8 cellular contexts compared by ENCODE assay signal in genomic region chr12:60494249-60494648, GRCh38.
A peak's percentile ranks its signal among the peaks of the same experiment; 100 is the strongest.
DNase-seq lines count a peak whose midpoint lies in the region; ATAC-seq, FAIRE-seq and TF ChIP-seq lines count a peak whose summit lies in the region.

No MANE protein-coding gene starts in this region.

- no peak overlapping the region for H3K27ac ChIP-seq in 22Rv1
- no peak overlapping the region for H3K27ac ChIP-seq in endothelial cell of umbilical vein (ENCODE audit: insufficient read depth, low read depth, low read length)
- no peak overlapping the region for H3K27ac ChIP-seq in small intestine (ENCODE audit: low read depth in 1 of 2, low read length in 1 of 2)

- no peak overlapping the region for H3K4me3 Mint-ChIP-seq in stimulated activated memory B cell treated with anti-CD40 and anti-IgM and Interleukin-4, amounts not matched to agents 10 μg/mL and 1 μg/mL and 100 μg/mL, for 72 hours

- no peaks in the 10 kb centered on the region for H4K20me1 ChIP-seq in endothelial cell of umbilical vein (replicated peaks; ENCODE audit: control insufficient read depth, extremely low read depth, insufficient read depth, low read length)

- DNase-seq in NCI-H345 treated with DMSO at 0.1 percent for 48 hours (lab: John Stamatoyannopoulos, UW; ENCODE audit: unreplicated experiment) (peak; percentile 3), endothelial cell of umbilical vein (ENCODE audit: low read depth, low spot score) (peak; percentile 66), small intestine (peak; percentile 10)

- H3K27me3 ChIP-seq in endothelial cell of umbilical vein (ENCODE audit: control insufficient read depth in 2 of 2, insufficient read depth in 2 of 2, low read length in 2 of 2) (no peaks in the 10 kb centered on the region), small intestine (ENCODE audit: control insufficient read depth in 2 of 2, insufficient read depth in 2 of 2, low read length in 2 of 2) (no peaks in the 10 kb centered on the region)

- no peaks in the 10 kb centered on the region for H3K79me2 ChIP-seq in endothelial cell of umbilical vein (ENCODE audit: control insufficient read depth, insufficient read depth, low read length)

- no peaks in the 10 kb centered on the region for H3K27me3 Mint-ChIP-seq in stimulated activated memory B cell treated with anti-CD40 and anti-IgM and Interleukin-4, amounts not matched to agents 10 μg/mL and 1 μg/mL and 100 μg/mL, for 72 hours

- 19 to 37% (median 19%) methylated on average over 2 of the region's 2 CpGs for WGBS in small intestine, 3 donors

- FAIRE-seq in endothelial cell of umbilical vein (lab: Jason Lieb, UNC): peak; percentile 73
- FAIRE-seq in small intestine (lab: Jason Lieb, UNC): no peak

- peaks cover 6% of the 10 kb centered on the region for H3K9me3 Mint-ChIP-seq in stimulated activated memory B cell treated with anti-CD40 and anti-IgM and Interleukin-4, amounts not matched to agents 10 μg/mL and 1 μg/mL and 100 μg/mL, for 72 hours

- H3K4me1 ChIP-seq in endothelial cell of umbilical vein (ENCODE audit: control insufficient read depth, extremely low read depth, insufficient read depth, low read length) (peaks cover 2% of the 10 kb centered on the region), small intestine (ENCODE audit: control insufficient read depth in 2 of 2, insufficient read depth in 1 of 2, low read depth in 1 of 2, low read length in 1 of 2) (no peaks in the 10 kb centered on the region)

- no peak overlapping the region for H3K4me2 ChIP-seq in endothelial cell of umbilical vein (ENCODE audit: insufficient read depth, low read length)

- ATAC-seq in stimulated activated memory B cell treated with anti-CD40 and anti-IgM and Interleukin-4, amounts not matched to agents 10 μg/mL and 1 μg/mL and 100 μg/mL, for 72 hours: no peak
- ATAC-seq in HG02840 (IDR thresholded peaks at IDR 0.05; ENCODE audit: low FRiP score, unreplicated experiment): no peak
- no peak for ATAC-seq in activated CD4-positive, CD25-positive, alpha-beta regulatory T cell treated with anti-CD3 and anti-CD28 coated beads, Interleukin-2, amount 50 U/mL, for 24 hours

- no peaks in the 10 kb centered on the region for H3K9me1 ChIP-seq in endothelial cell of umbilical vein (replicated peaks; ENCODE audit: control insufficient read depth, extremely low read depth, insufficient read depth, low read length)

- CTCF ChIA-PET in endothelial cell of umbilical vein (lab: Charles Lee): interaction anchor here (0.6 to 2.0 kb wide), 38 partner anchors 12 to 1091 kb away, joined by 3 to 99 read pairs (median 4); partner anchors contain the start of gene SLC16A7

- no peaks in the 10 kb centered on the region for H3K4me1 Mint-ChIP-seq in stimulated activated memory B cell treated with anti-CD40 and anti-IgM and Interleukin-4, amounts not matched to agents 10 μg/mL and 1 μg/mL and 100 μg/mL, for 72 hours

- H3K36me3 ChIP-seq in endothelial cell of umbilical vein (ENCODE audit: control insufficient read depth in 2 of 2, extremely low read depth in 1 of 2, insufficient read depth in 2 of 2, low read length in 2 of 2) (no peaks in the 10 kb centered on the region), small intestine (ENCODE audit: control insufficient read depth in 2 of 2, insufficient read depth in 2 of 2, low read length in 2 of 2) (no peaks in the 10 kb centered on the region)

- TF ChIP-seq POLR2A in endothelial cell of umbilical vein (IDR thresholded peaks at IDR 0.05; ENCODE audit: low read depth, low read length): no peak

- H3K27ac Mint-ChIP-seq in stimulated activated memory B cell treated with anti-CD40 and anti-IgM and Interleukin-4, amounts not matched to agents 10 μg/mL and 1 μg/mL and 100 μg/mL, for 72 hours: no peak overlapping the region

- H3K9ac ChIP-seq in endothelial cell of umbilical vein (replicated peaks; ENCODE audit: extremely low read depth, insufficient read depth, low read length): no peak overlapping the region

- intact Hi-C loops in endothelial cell of umbilical vein (cut with micrococcal nuclease): loop anchor here (1.0 to 5.0 kb wide), 7 partner anchors 57 to 1698 kb away; partner anchors contain the start of gene SLC16A7

- H3K4me3 ChIP-seq in endothelial cell of umbilical vein (replicated peaks in 1 of 3; ENCODE audit: insufficient read depth in 1 of 3, low read depth in 1 of 3, low read length in 3 of 3) (no peak overlapping the region), small intestine (ENCODE audit: low read depth in 1 of 2, low read length in 2 of 2) (no peak overlapping the region)

- POLR2A ChIA-PET in endothelial cell of umbilical vein (lab: Charles Lee): no interaction called here

- no peaks in the 10 kb centered on the region for H3K9me3 ChIP-seq in endothelial cell of umbilical vein (replicated peaks; ENCODE audit: control insufficient read depth, insufficient read depth, low read length)
- no peaks in the 10 kb centered on the region for H3K9me3 ChIP-seq in small intestine (ENCODE audit: control insufficient read depth, low read depth)

- H2AFZ ChIP-seq in endothelial cell of umbilical vein (ENCODE audit: low read depth, low read length): peak overlapping the region; percentile 68

- BruUV-seq in endothelial cell of umbilical vein (replicated peaks; lab: Mats Ljungman, UMichigan): no TSS peak

- dilution Hi-C loops in endothelial cell of umbilical vein (cut with MboI; ENCODE audit: extremely low pct_ligation_motif_present, low sequenced_read_pairs): no loop called here

- no peaks in the 10 kb centered on the region for H3K36me3 Mint-ChIP-seq in stimulated activated memory B cell treated with anti-CD40 and anti-IgM and Interleukin-4, amounts not matched to agents 10 μg/mL and 1 μg/mL and 100 μg/mL, for 72 hours

- TF ChIP-seq CTCF in 22Rv1 (IDR thresholded peaks at IDR 0.05) (peak; percentile 84), GM12874 (IDR thresholded peaks at IDR 0.05; ENCODE audit: insufficient read depth, low read depth, low read length) (0 out of 2 replicates have a peak, but pooled peaks have one; percentile 18), endothelial cell of umbilical vein (IDR thresholded peaks at IDR 0.05; ENCODE audit: extremely low read depth in 1 of 2, insufficient read depth in 1 of 2, low read depth in 1 of 2, low read length in 2 of 2) (peak; percentile 34 to 54)

TF ChIP-seq in endothelial cell of umbilical vein, 7 proteins besides CTCF, POLR2A, EP300 and RAD21:
- TF ChIP-seq FOS (IDR thresholded peaks at IDR 0.05; ENCODE audit: borderline replicate concordance, insufficient read depth, low read length) (no peak), JUN (IDR thresholded peaks at IDR 0.05; ENCODE audit: borderline replicate concordance, insufficient read depth, insufficient read length, low read depth) (no peak), POLR2AphosphoS5 (IDR thresholded peaks at IDR 0.05; ENCODE audit: insufficient read depth, low read depth, low read length) (no peak), EZH2 (IDR thresholded peaks at IDR 0.05; ENCODE audit: borderline replicate concordance, low read depth, low read length, severe bottlenecking) (no peak), MYC (IDR thresholded peaks at IDR 0.05; ENCODE audit: low read depth, low read length) (no peak), GATA2 (IDR thresholded peaks at IDR 0.05; ENCODE audit: insufficient read depth, insufficient read length, low read depth, low read length) (no peak), MAX (IDR thresholded peaks at IDR 0.05; ENCODE audit: insufficient read depth, insufficient read length) (no peak)

Comparison
In these comparisons a context has a peak if more than half of its experiments do, and no peak if none do; other contexts are left out.
1. CTCF ChIP-seq: peak in every context shown above with its lines; median percentile 84 in 22Rv1; 44 in endothelial cell of umbilical vein; 18 in GM12874.
2. DNase-seq: peak in every context shown above with its lines; median percentile 66 in endothelial cell of umbilical vein; 10 in small intestine; 3 in NCI-H345 treated with DMSO at 0.1 percent for 48 hours.